ENCODE assay signal across 14 cellular contexts in the genomic region with DNA sequence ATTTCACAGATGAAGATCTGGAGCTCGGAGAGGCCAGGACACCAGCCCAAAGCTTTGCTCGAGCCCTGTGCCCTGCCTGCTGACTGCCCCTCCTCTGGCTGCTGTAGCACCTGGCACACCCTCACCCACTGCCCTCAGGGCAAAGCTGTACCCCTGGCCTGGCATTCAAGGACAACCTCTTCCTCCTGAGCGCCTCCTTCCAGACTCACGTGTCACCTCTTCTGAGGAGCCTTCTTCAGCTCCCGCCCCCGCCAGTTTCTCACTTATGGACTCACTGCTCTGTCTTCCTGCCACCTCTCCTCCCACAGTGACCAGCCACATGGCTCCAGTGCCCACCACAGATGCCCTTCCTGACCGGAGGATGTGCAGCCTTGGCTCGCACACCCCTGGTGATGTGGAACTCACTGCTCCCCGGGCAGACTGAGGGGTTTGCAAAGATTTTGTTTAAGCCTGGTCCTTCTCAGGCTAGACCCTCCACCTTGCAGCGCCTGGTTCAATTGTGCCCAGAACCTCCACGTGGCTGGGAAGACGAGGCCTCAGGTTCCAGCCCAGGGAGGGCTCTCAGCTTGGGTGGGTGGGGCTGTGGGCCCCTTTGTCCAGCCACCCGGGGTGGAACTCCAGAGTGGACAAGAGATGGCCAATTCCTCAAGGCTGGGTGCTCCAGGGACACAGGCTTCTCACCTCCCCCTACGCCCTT. TPM values are rescaled to one million over a fixed set of nuclear protein-coding genes. Genes with fewer than 3 reads are reported as not detected.
A peak's percentile ranks its signal among the peaks of the same experiment; 100 is the strongest.
DNase-seq lines count a peak whose midpoint lies in the region; ATAC-seq and TF ChIP-seq lines count a peak whose summit lies in the region.
"Had no signal": no experiment of that assay in that cellular context is flagged by ENCODE, and none has a peak within 500 bp of the region (broad histone marks: within the 10 kb centered on the region; RNA-seq: fewer than 3 reads in every experiment).

No MANE protein-coding gene starts in this region.

- TF ChIP-seq CTCF in RWPE2 (IDR thresholded peaks at IDR 0.05; ENCODE audit: poor library complexity, severe bottlenecking) (no peak), prostate gland (IDR thresholded peaks at IDR 0.05) (no peak), GM13976 (IDR thresholded peaks at IDR 0.05; ENCODE audit: borderline replicate concordance, control extremely low read depth, extremely low read depth, insufficient read depth, missing control alignments) (no peak)

- H3K4me1 Mint-ChIP-seq in stimulated activated naive CD8-positive, alpha-beta T cell treated with anti-CD3 and anti-CD28 coated beads, Interleukin-15, amount 100 ng/mL, for 72 hours = peaks cover 17% of the 10 kb centered on the region

- H3K79me1 ChIP-seq in mesendoderm (ENCODE audit: low read length) = no peaks in the 10 kb centered on the region

- no peak overlapping the region for H3K4me2 ChIP-seq in mesendoderm (ENCODE audit: low read length)
- H3K4me2 ChIP-seq: KMS-11 had no signal

- no peak overlapping the region for H3K4ac ChIP-seq in mesendoderm (ENCODE audit: low read depth, low read length)

- no CpG with 5 or more reads among the region's 14 CpGs for WGBS in mesendoderm (ENCODE audit: extremely low coverage, insufficient coverage, low lambda C conversion rate)
- 75 to 76% methylated on average over 14 of the region's 14 CpGs for WGBS in aorta, 2 donors
- 82% methylated on average over 14 of the region's 14 CpGs for WGBS in prostate gland

- H3K27ac Mint-ChIP-seq in stimulated activated naive CD8-positive, alpha-beta T cell treated with anti-CD3 and anti-CD28 coated beads, Interleukin-15, amount 100 ng/mL, for 72 hours = no peak overlapping the region

- intact Hi-C loops in aorta (cut with DNase I) (loop anchor here (2.0 to 10.0 kb wide), 2 partner anchors 272 to 276 kb away; no protein-coding TSS in a partner anchor), prostate gland (cut with DNase I) (loop anchor here (2.0 kb wide), 1 partner anchor 314 kb away; no protein-coding TSS in a partner anchor)

- no peak overlapping the region for H2AK5ac ChIP-seq in mesendoderm (ENCODE audit: low read length)

- TF ChIP-seq POLR2A in prostate gland (IDR thresholded peaks at IDR 0.05) = no peak

- no peaks in the 10 kb centered on the region for H3K4me1 ChIP-seq in RWPE2 (ENCODE audit: insufficient read depth, poor library complexity, severe bottlenecking)
- no peaks in the 10 kb centered on the region for H3K4me1 ChIP-seq in mesendoderm (ENCODE audit: control insufficient read depth, low read depth, low read length)
- H3K4me1 ChIP-seq in aorta (ENCODE audit: control insufficient read depth in 1 of 2, insufficient read depth in 2 of 2, low read length in 2 of 2) = no peaks in the 10 kb centered on the region
- no peaks in the 10 kb centered on the region for H3K4me1 ChIP-seq in prostate gland (replicated peaks)

- no peak overlapping the region for H4K5ac ChIP-seq in mesendoderm (ENCODE audit: low read length)

- DNase-seq in stimulated activated naive CD8-positive, alpha-beta T cell treated with anti-CD3 and anti-CD28 coated beads, Interleukin-15, amount 100 ng/mL, for 72 hours = no peak
- no peak for DNase-seq in stimulated activated naive CD8-positive, alpha-beta T cell treated with anti-CD3 and anti-CD28 coated beads, Interleukin-15, Interleukin-2, amounts not matched to agents 100 U/mL and 50 U/mL, for 24 hours
- DNase-seq in RWPE2 (ENCODE audit: low spot score) (peak; percentile 66), mesendoderm (no peak), aorta (peak; percentile 21 to 66), prostate gland (ENCODE audit: low spot score) (no peak), D341Med (ENCODE audit: low spot score) (no peak), GM13976 (ENCODE audit: low spot score) (no peak)
- DNase-seq: DMS79 treated with DMSO at 0.1 percent for 48 hours, NCI-H1417 treated with DMSO at 0.1 percent for 48 hours, NCI-H187 treated with DMSO at 0.1 percent for 48 hours had no signal

- H2BK15ac ChIP-seq in mesendoderm (replicated peaks; ENCODE audit: low read depth) = no peak overlapping the region

- no peak overlapping the region for H3K23ac ChIP-seq in mesendoderm (ENCODE audit: low read length)

- H2BK5ac ChIP-seq in mesendoderm (ENCODE audit: low read length) = no peak overlapping the region

- no peak overlapping the region for H2BK120ac ChIP-seq in mesendoderm (ENCODE audit: low read depth, low read length)

- H3K18ac ChIP-seq in mesendoderm (ENCODE audit: low read length) = no peak overlapping the region

- peak overlapping the region; percentile 67 for H3K56ac ChIP-seq in mesendoderm (ENCODE audit: low read length)

- no peak overlapping the region for H3K4me3 ChIP-seq in RWPE2 (ENCODE audit: severe bottlenecking)
- H3K4me3 ChIP-seq in mesendoderm (ENCODE audit: low read length) = no peak overlapping the region
- no peak overlapping the region for H3K4me3 ChIP-seq in aorta (ENCODE audit: low read length in 2 of 2)
- H3K4me3 ChIP-seq in prostate gland = no peak overlapping the region

- no peak overlapping the region for H4K8ac ChIP-seq in mesendoderm (ENCODE audit: low read depth, low read length)

- H3K9me3 Mint-ChIP-seq in stimulated activated naive CD8-positive, alpha-beta T cell treated with anti-CD3 and anti-CD28 coated beads, Interleukin-15, amount 100 ng/mL, for 72 hours = peaks cover 11 to 13% of the 10 kb centered on the region in 2 donors

- ATAC-seq in stimulated activated naive CD8-positive, alpha-beta T cell treated with anti-CD3 and anti-CD28 coated beads, Interleukin-15, amount 100 ng/mL, for 72 hours = peak; percentile 36
- no peak for ATAC-seq in stimulated activated naive CD8-positive, alpha-beta T cell treated with anti-CD3 and anti-CD28 coated beads, Interleukin-15, Interleukin-2, amounts not matched to agents 100 U/mL and 50 U/mL, for 24 hours
- no peak for ATAC-seq in RWPE2 (ENCODE audit: low read depth)
- no peak for ATAC-seq in aorta (ENCODE audit: low FRiP score)

- H3K79me2 ChIP-seq in mesendoderm (ENCODE audit: control insufficient read depth, insufficient read depth, low read length) = no peaks in the 10 kb centered on the region

- H3K9ac ChIP-seq in mesendoderm (ENCODE audit: low read length) = no peak overlapping the region
- H3K9ac ChIP-seq: KMS-11 had no signal

- in situ Hi-C loops in GM13976 (cut with MboI; ENCODE audit: low sequenced_read_pairs, unreplicated experiment) = loop anchor here (25.0 kb wide), 1 partner anchor 1208 kb away; no protein-coding TSS in a partner anchor

- H3K27ac ChIP-seq in RWPE2 (ENCODE audit: poor library complexity, severe bottlenecking) (no peak overlapping the region), mesendoderm (ENCODE audit: low read depth, low read length) (no peak overlapping the region), aorta (ENCODE audit: low read depth in 1 of 2, low read length in 2 of 2) (no peak overlapping the region), prostate gland (no peak overlapping the region)
- H3K27ac ChIP-seq: C4-2B, HL-60, KMS-11 had no signal

- no peaks in the 10 kb centered on the region for H3K27me3 ChIP-seq in RWPE2 (ENCODE audit: insufficient read depth, poor library complexity, severe bottlenecking)
- no peaks in the 10 kb centered on the region for H3K27me3 ChIP-seq in mesendoderm (ENCODE audit: insufficient read depth, low read length, poor library complexity)
- no peaks in the 10 kb centered on the region for H3K27me3 ChIP-seq in aorta (ENCODE audit: control insufficient read depth in 1 of 2, insufficient read depth in 2 of 2, low read length in 1 of 2)
- H3K27me3 ChIP-seq in prostate gland (replicated peaks; ENCODE audit: insufficient read depth) = peaks cover 2% of the 10 kb centered on the region

- peaks cover 3% of the 10 kb centered on the region for H3K9me3 ChIP-seq in RWPE2 (ENCODE audit: severe bottlenecking)
- no peaks in the 10 kb centered on the region for H3K9me3 ChIP-seq in aorta (ENCODE audit: control insufficient read depth, low read length)
- no peaks in the 10 kb centered on the region for H3K9me3 ChIP-seq in prostate gland

- H3K4me3 Mint-ChIP-seq in stimulated activated naive CD8-positive, alpha-beta T cell treated with anti-CD3 and anti-CD28 coated beads, Interleukin-15, amount 100 ng/mL, for 72 hours = no peak overlapping the region

- peaks cover 18% of the 10 kb centered on the region for H3K27me3 Mint-ChIP-seq in stimulated activated naive CD8-positive, alpha-beta T cell treated with anti-CD3 and anti-CD28 coated beads, Interleukin-15, amount 100 ng/mL, for 72 hours

- H3K36me3 ChIP-seq in RWPE2 (ENCODE audit: low read depth) (no peaks in the 10 kb centered on the region), mesendoderm (ENCODE audit: control insufficient read depth, insufficient read depth, low read length) (no peaks in the 10 kb centered on the region), aorta (ENCODE audit: control insufficient read depth in 1 of 2, insufficient read depth in 2 of 2, low read length in 1 of 2) (no peaks in the 10 kb centered on the region), prostate gland (no peaks in the 10 kb centered on the region)

RNA-seq across cellular contexts. Expression of gene PHYKPL, which starts 46.6 kb away (rescaled TPM):
- 8.1 TPM for polyA plus RNA-seq in mesendoderm (2013, experiment 1 of 2)
- 6.6 TPM for polyA plus RNA-seq in mesendoderm (2013, experiment 2 of 2)
- 100 to 1,000 TPM in 1 of 2 donors, 10 to 100 TPM in 1; 88.3 to 164 TPM for total RNA-seq in aorta
- polyA plus RNA-seq in aorta = 10 to 100 TPM; 16.9 to 72.0 TPM
- 100 to 1,000 TPM in 1 of 2 donors, 10 to 100 TPM in 1; 43.4 to 135 TPM for total RNA-seq in prostate gland

Comparison
In these comparisons a context has a peak if more than half of its experiments do, and no peak if none do; other contexts are left out.
1. DNase-seq: peak in RWPE2 (single experiment) and aorta (2 of 2); none in stimulated activated naive CD8-positive, alpha-beta T cell treated with anti-CD3 and anti-CD28 coated beads, Interleukin-15, amount 100 ng/mL, for 72 hours (0 of 2), stimulated activated naive CD8-positive, alpha-beta T cell treated with anti-CD3 and anti-CD28 coated beads, Interleukin-15, Interleukin-2, amounts not matched to agents 100 U/mL and 50 U/mL, for 24 hours (single experiment), mesendoderm (single experiment), prostate gland (single experiment), D341Med (single experiment) and GM13976 (single experiment).